Comparison of ENCODE assay signal across 27 cellular contexts in the genomic region with DNA sequence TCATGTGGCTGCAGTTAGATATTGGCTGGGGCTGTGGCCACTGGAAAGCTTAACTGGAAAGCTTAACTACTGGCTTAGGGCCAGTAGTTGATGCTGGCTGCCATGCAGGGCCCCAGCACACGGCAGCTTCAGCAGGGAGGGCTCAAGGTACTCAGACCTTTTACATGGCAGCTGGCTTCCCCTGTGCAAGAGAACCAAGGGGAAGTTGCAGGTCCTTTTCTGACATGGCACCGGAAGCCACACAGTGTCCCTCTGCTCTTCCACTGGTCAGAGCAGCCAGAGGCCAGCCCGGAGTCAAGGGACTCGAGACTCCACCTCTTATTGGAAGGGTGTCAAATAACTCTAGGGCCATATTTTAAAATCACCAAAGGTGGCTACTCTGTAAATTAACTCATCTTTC. TPM values are rescaled to one million over a fixed set of nuclear protein-coding genes. Genes with fewer than 3 reads are reported as not detected.
"Had no signal": no experiment of that assay in that cellular context is flagged by ENCODE, and none has a peak within 500 bp of the region (broad histone marks: within the 10 kb centered on the region; RNA-seq: fewer than 3 reads in every experiment).

No MANE protein-coding gene starts in this region.

- H3K4me3 Mint-ChIP-seq: activated naive CD8-positive, alpha-beta T cell; activated T-cell treated with anti-CD3 and anti-CD28 coated beads, Interleukin-2, amount 50 U/mL, for 4 hours; WTC11 had no signal

- H3K36me3 Mint-ChIP-seq: WTC11 had no signal

- H3K27me3 ChIP-seq: adrenal gland, breast epithelium, spleen, testis, upper lobe of left lung had no signal

- ATAC-seq: activated T-cell treated with anti-CD3 and anti-CD28 coated beads, Interleukin-2, amount 50 U/mL, for 4 hours; WTC11 had no signal

- H3K4me1 ChIP-seq: adrenal gland, breast epithelium, testis, upper lobe of left lung had no signal

- H3K27ac Mint-ChIP-seq: activated naive CD8-positive, alpha-beta T cell; activated T-helper 2 cell treated with anti-CD3 and anti-CD28 coated beads, Interferon-gamma antibody, Interleukin-2, Interleukin-4, amounts not matched to agents 10 μg/mL and 5 μg/mL and 100 μg/mL, durations not matched to agents 14 hours and 24 hours and 36 hours; WTC11 had no signal

- H3K4me3 ChIP-seq: adrenal gland, breast epithelium, spleen, testis, upper lobe of left lung had no signal

- FAIRE-seq: astrocyte, endometrium had no signal

- H3K9me3 Mint-ChIP-seq: activated T-cell treated with anti-CD3 and anti-CD28 coated beads, Interleukin-2, amount 50 U/mL, for 4 hours; WTC11 had no signal

- H3K36me3 ChIP-seq: adrenal gland, breast epithelium, upper lobe of left lung had no signal

- H3K9me3 ChIP-seq: adrenal gland, breast epithelium, spleen, testis, upper lobe of left lung had no signal

- DNase-seq: activated CD8-positive, alpha-beta memory T cell treated with anti-CD3 and anti-CD28 coated beads, Interleukin-2, amount 50 U/mL, for 48 hours; activated naive CD4-positive, alpha-beta T cell; activated T-cell treated with anti-CD3 and anti-CD28 coated beads, Interleukin-2, amount 50 U/mL, for 4 hours; adrenal gland; cerebellar nuclear complex; cortex of kidney; foreskin fibroblast; kidney glomerular epithelial cell; spleen; stimulated activated CD4-positive, alpha-beta T cell treated with anti-CD3 and anti-CD28 coated beads, Interleukin-4, amount 100 ng/mL, for 1 hour; stimulated activated naive CD4-positive, alpha-beta T cell; T-helper 1 cell; T1000; testis; upper lobe of left lung had no signal

- H3K27ac ChIP-seq: adrenal gland, breast epithelium, testis, upper lobe of left lung had no signal

RNA-seq across cellular contexts. Expression of a gene that starts 24.5 kb away (rescaled TPM):
- total RNA-seq: activated T-cell treated with anti-CD3 and anti-CD28 coated beads, Interleukin-2, amount 50 U/mL, for 4 hours; activated T-helper 2 cell treated with anti-CD3 and anti-CD28 coated beads, Interferon-gamma antibody, Interleukin-2, Interleukin-4, amounts not matched to agents 10 μg/mL and 5 μg/mL and 100 μg/mL, durations not matched to agents 14 hours and 24 hours and 36 hours; astrocyte; breast epithelium; fibroblast of lung; posterior vena cava; renal cortical epithelial cell; WTC11 had no signal
- polyA plus RNA-seq: adrenal gland, fibroblast of lung, liver, neural cell had no signal

RNA-seq across cellular contexts. Expression of a gene that starts 32.4 kb away (rescaled TPM):
- total RNA-seq: astrocyte, epithelial cell of proximal tubule, fibroblast of lung, renal cortical epithelial cell, WTC11 had no signal
- polyA plus RNA-seq: fibroblast of lung, neural cell had no signal
